Comparison of ENCODE assay signal across 1 cellular context in genomic region chr2:240962371-240963064, GRCh38.
A peak's percentile ranks its signal among the peaks of the same experiment; 100 is the strongest.
TF ChIP-seq lines count a peak whose summit lies in the region.

No MANE protein-coding gene starts in this region.

TF ChIP-seq in HepG2, 621 proteins besides CTCF, POLR2A, EP300 and RAD21 (continued from another document and continues in another):
- TF ChIP-seq PBX3 (CRISPR knock-in tag; IDR thresholded peaks at IDR 0.05; ENCODE audit: borderline replicate concordance) = no peak
- TF ChIP-seq ZNF430 (CRISPR knock-in tag; IDR thresholded peaks at IDR 0.05) = 0 out of 2 replicates have a peak, but pooled peaks have one; percentile 29
- TF ChIP-seq MATR3 (CRISPR knock-in tag; IDR thresholded peaks at IDR 0.05) = no peak
- TF ChIP-seq POLR2AphosphoS2 (IDR thresholded peaks at IDR 0.05; ENCODE audit: low read depth, low read length) = no peak
- TF ChIP-seq ZNF547 (CRISPR knock-in tag; IDR thresholded peaks at IDR 0.05) = no peak
- no peak for TF ChIP-seq BCLAF1 (IDR thresholded peaks at IDR 0.05)
- TF ChIP-seq ARNT (IDR thresholded peaks at IDR 0.05) = no peak
- TF ChIP-seq MIER3 (CRISPR knock-in tag; IDR thresholded peaks at IDR 0.05; ENCODE audit: borderline replicate concordance) = no peak
- no peak for TF ChIP-seq ZNF230 (CRISPR knock-in tag; IDR thresholded peaks at IDR 0.05)
- TF ChIP-seq CCAR2 (optimal IDR thresholded peaks at IDR 0.05; ENCODE audit: low read depth, low read length) = no peak
- no peak for TF ChIP-seq SMARCC2 (IDR thresholded peaks at IDR 0.05)
- no peak for TF ChIP-seq ELF1 (CRISPR knock-in tag; IDR thresholded peaks at IDR 0.05)
- no peak for TF ChIP-seq ZNF552 (CRISPR knock-in tag; IDR thresholded peaks at IDR 0.05; ENCODE audit: borderline replicate concordance)
- TF ChIP-seq USF2 (IDR thresholded peaks at IDR 0.05; ENCODE audit: low read depth, low read length) = no peak
- TF ChIP-seq USF2 (CRISPR knock-in tag; IDR thresholded peaks at IDR 0.05; ENCODE audit: borderline replicate concordance) = no peak
- no peak for TF ChIP-seq ARID2 (CRISPR knock-in tag; IDR thresholded peaks at IDR 0.05; ENCODE audit: borderline replicate concordance)
- TF ChIP-seq FOXK2 (IDR thresholded peaks at IDR 0.05) = no peak
- no peak for TF ChIP-seq ZBTB39 (CRISPR knock-in tag; IDR thresholded peaks at IDR 0.05)
- no peak for TF ChIP-seq NFKB2 (CRISPR knock-in tag; IDR thresholded peaks at IDR 0.05; ENCODE audit: borderline replicate concordance)
- no peak for TF ChIP-seq MED13 (CRISPR knock-in tag; IDR thresholded peaks at IDR 0.05)
- TF ChIP-seq SNAPC4 (CRISPR knock-in tag; IDR thresholded peaks at IDR 0.05) = no peak
- no peak for TF ChIP-seq ZNF839 (CRISPR knock-in tag; IDR thresholded peaks at IDR 0.05; ENCODE audit: borderline replicate concordance)
- no peak for TF ChIP-seq RBM22 (optimal IDR thresholded peaks at IDR 0.05; ENCODE audit: low read length)
- TF ChIP-seq TEF (CRISPR knock-in tag; IDR thresholded peaks at IDR 0.05) = no peak
- TF ChIP-seq ZSCAN25 (CRISPR knock-in tag; IDR thresholded peaks at IDR 0.05) = peak; percentile 70; the same call in 1 of the 2 replicates
- TF ChIP-seq KDM2A (CRISPR knock-in tag; IDR thresholded peaks at IDR 0.05; ENCODE audit: borderline replicate concordance, low read depth) = no peak
- no peak for TF ChIP-seq TBP (CRISPR knock-in tag; IDR thresholded peaks at IDR 0.05)
- no peak for TF ChIP-seq MEIS2 (CRISPR knock-in tag; IDR thresholded peaks at IDR 0.05)
- no peak for TF ChIP-seq ZNF788 (CRISPR knock-in tag; IDR thresholded peaks at IDR 0.05; ENCODE audit: borderline replicate concordance)
- no peak for TF ChIP-seq NFYC (CRISPR knock-in tag; IDR thresholded peaks at IDR 0.05)
- no peak for TF ChIP-seq ZBTB25 (CRISPR knock-in tag; IDR thresholded peaks at IDR 0.05)
- TF ChIP-seq SNAPC2 (CRISPR knock-in tag; IDR thresholded peaks at IDR 0.05) = no peak
- no peak for TF ChIP-seq XBP1 (CRISPR knock-in tag; IDR thresholded peaks at IDR 0.05)
- TF ChIP-seq LRRFIP1 (CRISPR knock-in tag; conservative IDR thresholded peaks at IDR 0.05) = no peak
- TF ChIP-seq ZZZ3 (CRISPR knock-in tag; IDR thresholded peaks at IDR 0.05; ENCODE audit: borderline replicate concordance) = no peak
- TF ChIP-seq KDM5B (CRISPR knock-in tag; IDR thresholded peaks at IDR 0.05; ENCODE audit: borderline replicate concordance) = no peak
- no peak for TF ChIP-seq RBFOX2 (IDR thresholded peaks at IDR 0.05; ENCODE audit: low read depth, low read length)
- no peak for TF ChIP-seq THAP7 (CRISPR knock-in tag; IDR thresholded peaks at IDR 0.05)
- no peak for TF ChIP-seq PRDM10 (CRISPR knock-in tag; IDR thresholded peaks at IDR 0.05; ENCODE audit: low read depth)
